Comparison of ENCODE assay signal across 9 cellular contexts in genomic region chr3:145807990-145808389, GRCh38.
A peak's percentile ranks its signal among the peaks of the same experiment; 100 is the strongest.
DNase-seq lines count a peak whose midpoint lies in the region; ATAC-seq and TF ChIP-seq lines count a peak whose summit lies in the region.
"Had no signal": no experiment of that assay in that cellular context is flagged by ENCODE, and none has a peak within 500 bp of the region (broad histone marks: within the 10 kb centered on the region; RNA-seq: fewer than 3 reads in every experiment).

No MANE protein-coding gene starts in this region.

- H3K4me2 ChIP-seq in neural progenitor cell = no peak overlapping the region

- DNase-seq in M059J (ENCODE audit: low read depth) (peak; percentile 36), dorsolateral prefrontal cortex (no peak), neural progenitor cell (ENCODE audit: low spot score) (peak; percentile 29)
- DNase-seq: activated CD4-positive, alpha-beta memory T cell treated with anti-CD3 and anti-CD28 coated beads for 36 hours; NCI-H1930 had no signal

- H3K9ac ChIP-seq in neural progenitor cell = no peak overlapping the region

- H3K4me3 ChIP-seq in dorsolateral prefrontal cortex (no peak overlapping the region), neural progenitor cell (no peak overlapping the region)

- no peaks in the 10 kb centered on the region for H3K4me1 ChIP-seq in neural progenitor cell

- H3K27me3 ChIP-seq in dorsolateral prefrontal cortex (no peaks in the 10 kb centered on the region), neural progenitor cell (no peaks in the 10 kb centered on the region)

- H3K27ac ChIP-seq in dorsolateral prefrontal cortex (no peak overlapping the region), neural progenitor cell (no peak overlapping the region)

- no peak overlapping the region for H2AFZ ChIP-seq in neural progenitor cell (replicated peaks)

- no peaks in the 10 kb centered on the region for H3K79me2 ChIP-seq in neural progenitor cell (ENCODE audit: low read depth)

- H3K4me3 Mint-ChIP-seq in neural progenitor cell = no peak overlapping the region
- H3K4me3 Mint-ChIP-seq: activated CD4-positive, alpha-beta memory T cell treated with anti-CD3 and anti-CD28 coated beads for 36 hours had no signal

- H3F3A ChIP-seq in neural progenitor cell (ENCODE audit: low read depth) = no peaks in the 10 kb centered on the region

- intact Hi-C loops in dorsolateral prefrontal cortex (cut with DNase I) = no loop called here

- TF ChIP-seq CTCF in GM12873 (IDR thresholded peaks at IDR 0.05; ENCODE audit: insufficient read depth, low read depth, low read length, missing control alignments) = peak; percentile 32
- peak in 38 of 56 donors; percentile 13 to 70 (median 38) for TF ChIP-seq CTCF in dorsolateral prefrontal cortex (IDR thresholded peaks at IDR 0.05 in 54 of 56, conservative IDR thresholded peaks at IDR 0.05 in 2 of 56; ENCODE audit: low read depth in 1 of 56, partially characterized antibody in 56 of 56)
- TF ChIP-seq CTCF in neural progenitor cell (IDR thresholded peaks at IDR 0.05) = peak; percentile 50

- H3K4me1 Mint-ChIP-seq in neural progenitor cell = no peaks in the 10 kb centered on the region

- H3K27ac Mint-ChIP-seq in neural progenitor cell = no peak overlapping the region
- H3K27ac Mint-ChIP-seq: activated CD4-positive, alpha-beta memory T cell treated with anti-CD3 and anti-CD28 coated beads for 36 hours had no signal

- H3K27me3 Mint-ChIP-seq in neural progenitor cell (ENCODE audit: insufficient read depth, low read depth) = no peaks in the 10 kb centered on the region
- H3K27me3 Mint-ChIP-seq: activated CD4-positive, alpha-beta memory T cell treated with anti-CD3 and anti-CD28 coated beads for 36 hours had no signal

- no peak for ATAC-seq in GM21526 (IDR thresholded peaks at IDR 0.05; ENCODE audit: low FRiP score, unreplicated experiment)
- no peak for ATAC-seq in HG03159 (IDR thresholded peaks at IDR 0.05; ENCODE audit: unreplicated experiment)
- no peak for ATAC-seq in HG02884 (IDR thresholded peaks at IDR 0.05; ENCODE audit: unreplicated experiment)

- H3K9me3 ChIP-seq in neural progenitor cell (ENCODE audit: low read depth) = no peaks in the 10 kb centered on the region

- H4K20me1 ChIP-seq in neural progenitor cell (ENCODE audit: low read depth) = no peaks in the 10 kb centered on the region

- no peaks in the 10 kb centered on the region for H3K9me3 Mint-ChIP-seq in neural progenitor cell
- H3K9me3 Mint-ChIP-seq: activated CD4-positive, alpha-beta memory T cell treated with anti-CD3 and anti-CD28 coated beads for 36 hours had no signal

- no peaks in the 10 kb centered on the region for H3K36me3 Mint-ChIP-seq in neural progenitor cell
- H3K36me3 Mint-ChIP-seq: activated CD4-positive, alpha-beta memory T cell treated with anti-CD3 and anti-CD28 coated beads for 36 hours had no signal

- no peaks in the 10 kb centered on the region for H3K36me3 ChIP-seq in neural progenitor cell

Comparison
In these comparisons a context has a peak if more than half of its experiments do, and no peak if none do; other contexts are left out.
1. DNase-seq: peak in M059J (single experiment) and neural progenitor cell (single experiment); none in dorsolateral prefrontal cortex (0 of 10).
2. Peak in every context shown above with its lines, with median percentiles within 50 percentile points of each other: CTCF ChIP-seq.